1 cellular context compared by ENCODE assay signal in genomic region chr7:24979470-24979862, GRCh38.
TF ChIP-seq lines count a peak whose summit lies in the region.

No MANE protein-coding gene starts in this region.

TF ChIP-seq in WTC11, 78 proteins besides CTCF, POLR2A, EP300 and RAD21 (continued from another document):
- TF ChIP-seq, protein P1, sequence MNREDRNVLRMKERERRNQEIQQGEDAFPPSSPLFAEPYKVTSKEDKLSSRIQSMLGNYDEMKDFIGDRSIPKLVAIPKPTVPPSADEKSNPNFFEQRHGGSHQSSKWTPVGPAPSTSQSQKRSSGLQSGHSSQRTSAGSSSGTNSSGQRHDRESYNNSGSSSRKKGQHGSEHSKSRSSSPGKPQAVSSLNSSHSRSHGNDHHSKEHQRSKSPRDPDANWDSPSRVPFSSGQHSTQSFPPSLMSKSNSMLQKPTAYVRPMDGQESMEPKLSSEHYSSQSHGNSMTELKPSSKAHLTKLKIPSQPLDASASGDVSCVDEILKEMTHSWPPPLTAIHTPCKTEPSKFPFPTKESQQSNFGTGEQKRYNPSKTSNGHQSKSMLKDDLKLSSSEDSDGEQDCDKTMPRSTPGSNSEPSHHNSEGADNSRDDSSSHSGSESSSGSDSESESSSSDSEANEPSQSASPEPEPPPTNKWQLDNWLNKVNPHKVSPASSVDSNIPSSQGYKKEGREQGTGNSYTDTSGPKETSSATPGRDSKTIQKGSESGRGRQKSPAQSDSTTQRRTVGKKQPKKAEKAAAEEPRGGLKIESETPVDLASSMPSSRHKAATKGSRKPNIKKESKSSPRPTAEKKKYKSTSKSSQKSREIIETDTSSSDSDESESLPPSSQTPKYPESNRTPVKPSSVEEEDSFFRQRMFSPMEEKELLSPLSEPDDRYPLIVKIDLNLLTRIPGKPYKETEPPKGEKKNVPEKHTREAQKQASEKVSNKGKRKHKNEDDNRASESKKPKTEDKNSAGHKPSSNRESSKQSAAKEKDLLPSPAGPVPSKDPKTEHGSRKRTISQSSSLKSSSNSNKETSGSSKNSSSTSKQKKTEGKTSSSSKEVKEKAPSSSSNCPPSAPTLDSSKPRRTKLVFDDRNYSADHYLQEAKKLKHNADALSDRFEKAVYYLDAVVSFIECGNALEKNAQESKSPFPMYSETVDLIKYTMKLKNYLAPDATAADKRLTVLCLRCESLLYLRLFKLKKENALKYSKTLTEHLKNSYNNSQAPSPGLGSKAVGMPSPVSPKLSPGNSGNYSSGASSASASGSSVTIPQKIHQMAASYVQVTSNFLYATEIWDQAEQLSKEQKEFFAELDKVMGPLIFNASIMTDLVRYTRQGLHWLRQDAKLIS (CRISPR knock-in tag; IDR thresholded peaks at IDR 0.05; ENCODE audit: borderline replicate concordance): no peak
- TF ChIP-seq ZNF121 (CRISPR knock-in tag; IDR thresholded peaks at IDR 0.05) (no peak), SOX15 (CRISPR knock-in tag; IDR thresholded peaks at IDR 0.05) (no peak), ZNF425 (CRISPR knock-in tag; conservative IDR thresholded peaks at IDR 0.05) (no peak), ZNF396 (CRISPR knock-in tag; IDR thresholded peaks at IDR 0.05; ENCODE audit: borderline replicate concordance) (no peak), JUN (CRISPR knock-in tag; IDR thresholded peaks at IDR 0.05) (no peak), ZNF671 (CRISPR knock-in tag; IDR thresholded peaks at IDR 0.05) (no peak), OVOL2 (CRISPR knock-in tag; IDR thresholded peaks at IDR 0.05; ENCODE audit: borderline replicate concordance) (no peak), PRRX2 (CRISPR knock-in tag; IDR thresholded peaks at IDR 0.05) (no peak), CREB1 (CRISPR knock-in tag; IDR thresholded peaks at IDR 0.05) (no peak), ZNF219 (CRISPR knock-in tag; IDR thresholded peaks at IDR 0.05; ENCODE audit: borderline replicate concordance) (no peak), ZNF232 (CRISPR knock-in tag; IDR thresholded peaks at IDR 0.05) (no peak), NFYB (CRISPR knock-in tag; conservative IDR thresholded peaks at IDR 0.05; ENCODE audit: low read depth) (no peak), ATF1 (CRISPR knock-in tag; IDR thresholded peaks at IDR 0.05) (no peak), E2F1 (CRISPR knock-in tag; IDR thresholded peaks at IDR 0.05) (no peak), SMAD4 (CRISPR knock-in tag; IDR thresholded peaks at IDR 0.05) (no peak), CDX4 (CRISPR knock-in tag; IDR thresholded peaks at IDR 0.05; ENCODE audit: borderline replicate concordance) (no peak), HMGA2 (CRISPR knock-in tag; IDR thresholded peaks at IDR 0.05) (no peak), TEAD4 (CRISPR knock-in tag; IDR thresholded peaks at IDR 0.05) (no peak)
- TF ChIP-seq, protein P2, sequence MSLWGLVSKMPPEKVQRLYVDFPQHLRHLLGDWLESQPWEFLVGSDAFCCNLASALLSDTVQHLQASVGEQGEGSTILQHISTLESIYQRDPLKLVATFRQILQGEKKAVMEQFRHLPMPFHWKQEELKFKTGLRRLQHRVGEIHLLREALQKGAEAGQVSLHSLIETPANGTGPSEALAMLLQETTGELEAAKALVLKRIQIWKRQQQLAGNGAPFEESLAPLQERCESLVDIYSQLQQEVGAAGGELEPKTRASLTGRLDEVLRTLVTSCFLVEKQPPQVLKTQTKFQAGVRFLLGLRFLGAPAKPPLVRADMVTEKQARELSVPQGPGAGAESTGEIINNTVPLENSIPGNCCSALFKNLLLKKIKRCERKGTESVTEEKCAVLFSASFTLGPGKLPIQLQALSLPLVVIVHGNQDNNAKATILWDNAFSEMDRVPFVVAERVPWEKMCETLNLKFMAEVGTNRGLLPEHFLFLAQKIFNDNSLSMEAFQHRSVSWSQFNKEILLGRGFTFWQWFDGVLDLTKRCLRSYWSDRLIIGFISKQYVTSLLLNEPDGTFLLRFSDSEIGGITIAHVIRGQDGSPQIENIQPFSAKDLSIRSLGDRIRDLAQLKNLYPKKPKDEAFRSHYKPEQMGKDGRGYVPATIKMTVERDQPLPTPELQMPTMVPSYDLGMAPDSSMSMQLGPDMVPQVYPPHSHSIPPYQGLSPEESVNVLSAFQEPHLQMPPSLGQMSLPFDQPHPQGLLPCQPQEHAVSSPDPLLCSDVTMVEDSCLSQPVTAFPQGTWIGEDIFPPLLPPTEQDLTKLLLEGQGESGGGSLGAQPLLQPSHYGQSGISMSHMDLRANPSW (CRISPR knock-in tag; conservative IDR thresholded peaks at IDR 0.05; ENCODE audit: low read depth): no peak
- TF ChIP-seq, protein P3, sequence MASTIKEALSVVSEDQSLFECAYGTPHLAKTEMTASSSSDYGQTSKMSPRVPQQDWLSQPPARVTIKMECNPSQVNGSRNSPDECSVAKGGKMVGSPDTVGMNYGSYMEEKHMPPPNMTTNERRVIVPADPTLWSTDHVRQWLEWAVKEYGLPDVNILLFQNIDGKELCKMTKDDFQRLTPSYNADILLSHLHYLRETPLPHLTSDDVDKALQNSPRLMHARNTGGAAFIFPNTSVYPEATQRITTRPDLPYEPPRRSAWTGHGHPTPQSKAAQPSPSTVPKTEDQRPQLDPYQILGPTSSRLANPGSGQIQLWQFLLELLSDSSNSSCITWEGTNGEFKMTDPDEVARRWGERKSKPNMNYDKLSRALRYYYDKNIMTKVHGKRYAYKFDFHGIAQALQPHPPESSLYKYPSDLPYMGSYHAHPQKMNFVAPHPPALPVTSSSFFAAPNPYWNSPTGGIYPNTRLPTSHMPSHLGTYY (CRISPR knock-in tag; IDR thresholded peaks at IDR 0.05): no peak
- TF ChIP-seq, protein P4, sequence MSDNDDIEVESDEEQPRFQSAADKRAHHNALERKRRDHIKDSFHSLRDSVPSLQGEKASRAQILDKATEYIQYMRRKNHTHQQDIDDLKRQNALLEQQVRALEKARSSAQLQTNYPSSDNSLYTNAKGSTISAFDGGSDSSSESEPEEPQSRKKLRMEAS (CRISPR knock-in tag; IDR thresholded peaks at IDR 0.05): peak; percentile 35; the same call in 1 of the 2 replicates
- TF ChIP-seq, protein P5, sequence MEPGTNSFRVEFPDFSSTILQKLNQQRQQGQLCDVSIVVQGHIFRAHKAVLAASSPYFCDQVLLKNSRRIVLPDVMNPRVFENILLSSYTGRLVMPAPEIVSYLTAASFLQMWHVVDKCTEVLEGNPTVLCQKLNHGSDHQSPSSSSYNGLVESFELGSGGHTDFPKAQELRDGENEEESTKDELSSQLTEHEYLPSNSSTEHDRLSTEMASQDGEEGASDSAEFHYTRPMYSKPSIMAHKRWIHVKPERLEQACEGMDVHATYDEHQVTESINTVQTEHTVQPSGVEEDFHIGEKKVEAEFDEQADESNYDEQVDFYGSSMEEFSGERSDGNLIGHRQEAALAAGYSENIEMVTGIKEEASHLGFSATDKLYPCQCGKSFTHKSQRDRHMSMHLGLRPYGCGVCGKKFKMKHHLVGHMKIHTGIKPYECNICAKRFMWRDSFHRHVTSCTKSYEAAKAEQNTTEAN (CRISPR knock-in tag; IDR thresholded peaks at IDR 0.05): 0 out of 2 replicates have a peak, but pooled peaks have one; percentile 16
- TF ChIP-seq, protein P6, sequence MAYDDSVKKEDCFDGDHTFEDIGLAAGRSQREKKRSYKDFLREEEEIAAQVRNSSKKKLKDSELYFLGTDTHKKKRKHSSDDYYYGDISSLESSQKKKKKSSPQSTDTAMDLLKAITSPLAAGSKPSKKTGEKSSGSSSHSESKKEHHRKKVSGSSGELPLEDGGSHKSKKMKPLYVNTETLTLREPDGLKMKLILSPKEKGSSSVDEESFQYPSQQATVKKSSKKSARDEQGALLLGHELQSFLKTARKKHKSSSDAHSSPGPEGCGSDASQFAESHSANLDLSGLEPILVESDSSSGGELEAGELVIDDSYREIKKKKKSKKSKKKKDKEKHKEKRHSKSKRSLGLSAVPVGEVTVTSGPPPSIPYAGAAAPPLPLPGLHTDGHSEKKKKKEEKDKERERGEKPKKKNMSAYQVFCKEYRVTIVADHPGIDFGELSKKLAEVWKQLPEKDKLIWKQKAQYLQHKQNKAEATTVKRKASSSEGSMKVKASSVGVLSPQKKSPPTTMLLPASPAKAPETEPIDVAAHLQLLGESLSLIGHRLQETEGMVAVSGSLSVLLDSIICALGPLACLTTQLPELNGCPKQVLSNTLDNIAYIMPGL (CRISPR knock-in tag; IDR thresholded peaks at IDR 0.05): 0 out of 2 replicates have a peak, but pooled peaks have one; percentile 54
